1 cellular context compared by ENCODE assay signal in genomic region chr16:4957420-4957719, GRCh38.
TF ChIP-seq lines count a peak whose summit lies in the region.

No MANE protein-coding gene starts in this region.

TF ChIP-seq in WTC11, 78 proteins besides CTCF, POLR2A, EP300 and RAD21 (continued from another document):
- TF ChIP-seq ARID4B (CRISPR knock-in tag; IDR thresholded peaks at IDR 0.05; ENCODE audit: borderline replicate concordance), result no peak
- TF ChIP-seq ZNF263 (CRISPR knock-in tag; IDR thresholded peaks at IDR 0.05; ENCODE audit: low read depth), result no peak
- no peak for TF ChIP-seq NR2C2 (CRISPR knock-in tag; IDR thresholded peaks at IDR 0.05)
- no peak for TF ChIP-seq ESRRA (CRISPR knock-in tag; IDR thresholded peaks at IDR 0.05; ENCODE audit: borderline replicate concordance)
- no peak for TF ChIP-seq FOXJ3 (CRISPR knock-in tag; IDR thresholded peaks at IDR 0.05; ENCODE audit: borderline replicate concordance)
